ENCODE assay signal across 8 cellular contexts in genomic region chr16:66474750-66475199, GRCh38. TPM values are rescaled to one million over a fixed set of nuclear protein-coding genes. Genes with fewer than 3 reads are reported as not detected.
DNase-seq lines count a peak whose midpoint lies in the region; ATAC-seq, FAIRE-seq and TF ChIP-seq lines count a peak whose summit lies in the region.

No MANE protein-coding gene starts in this region.

- 18 to 36% methylated on average over 4 of the region's 4 CpGs for WGBS in pancreas, 2 donors

- H3K4me3 ChIP-seq in pancreas: no peak overlapping the region

- CTCF ChIA-PET in RWPE1 (lab: Yijun Ruan, JAX): no interaction called here

- POLR2A ChIA-PET in RWPE1 (lab: Yijun Ruan, JAX; ENCODE audit: low non-redundant PET): no interaction called here

- ATAC-seq in GM18868 (IDR thresholded peaks at IDR 0.05; ENCODE audit: unreplicated experiment): peak; percentile 93
- ATAC-seq in HG03045 (IDR thresholded peaks at IDR 0.05; ENCODE audit: unreplicated experiment): peak; percentile 75
- peak in 3 of 4 donors; percentile 26 to 60 (median 45) for ATAC-seq in pancreas

- peaks cover 0 to 6% (median 0%) of the 10 kb centered on the region in 4 donors for H3K27me3 ChIP-seq in pancreas

- no peaks in the 10 kb centered on the region for H3K36me3 ChIP-seq in pancreas

- DNase-seq in NCI-H524 (lab: John Stamatoyannopoulos, UW) (peak; percentile 47 to 82), pancreas (no peak), globus pallidus (ENCODE audit: low spot score) (no peak), anterior cingulate cortex (lab: John Stamatoyannopoulos, UW) (no peak), RWPE1 (ENCODE audit: low spot score) (no peak)
- peak; percentile 33 for DNase-seq in activated T-cell treated with anti-CD3 and anti-CD28 coated beads, Interleukin-2, amount 50 U/mL, for 1 hour

- H3K9me3 ChIP-seq in pancreas: no peaks in the 10 kb centered on the region

- no peaks in the 10 kb centered on the region for H3K4me1 ChIP-seq in pancreas

- intact Hi-C loops in pancreas (cut with DNase I): no loop called here

- H3K27ac ChIP-seq in pancreas (no peak overlapping the region), RWPE1 (no peak overlapping the region)

- no peak for FAIRE-seq in pancreas (lab: Jason Lieb, UNC)

- TF ChIP-seq CTCF in pancreas (IDR thresholded peaks at IDR 0.05) (no peak), RWPE1 (conservative IDR thresholded peaks at IDR 0.05; ENCODE audit: low read depth) (no peak)

RNA-seq across cellular contexts. Expression of gene BEAN1, which starts 47.7 kb away (rescaled TPM):
- under 1 TPM in 1 of 6 donors, not detected in 5; 0.41 TPM for total RNA-seq in pancreas
- under 1 TPM; 0.08 to 0.14 TPM for polyA plus RNA-seq in pancreas

Comparison
In these comparisons a context has a peak if more than half of its experiments do, and no peak if none do; other contexts are left out.
1. DNase-seq: peak in NCI-H524 (2 of 2) and activated T-cell treated with anti-CD3 and anti-CD28 coated beads, Interleukin-2, amount 50 U/mL, for 1 hour (single experiment); none in pancreas (0 of 6), globus pallidus (single experiment), anterior cingulate cortex (0 of 58) and RWPE1 (single experiment).
2. Peak in every context shown above with its lines, with median percentiles within 50 percentile points of each other: ATAC-seq.